7 cellular contexts compared by ENCODE assay signal in genomic region chr11:118448294-118448693, GRCh38. TPM values are rescaled to one million over a fixed set of nuclear protein-coding genes. Genes with fewer than 3 reads are reported as not detected.
DNase-seq lines count a peak whose midpoint lies in the region; ATAC-seq and TF ChIP-seq lines count a peak whose summit lies in the region.

No MANE protein-coding gene starts in this region.

- peak; percentile 28 for DNase-seq in fibroblast of mammary gland (ENCODE audit: low read depth)
- no peak for DNase-seq in cerebellum (ENCODE audit: low spot score)
- no peak for DNase-seq in kidney glomerular epithelial cell (lab: John Stamatoyannopoulos, UW)
- no peak for DNase-seq in CD4-positive, alpha-beta memory T cell

- no peaks in the 10 kb centered on the region for H3K9me3 Mint-ChIP-seq in CD4-positive, alpha-beta memory T cell

- peak; percentile 87 for ATAC-seq in GM18517 (IDR thresholded peaks at IDR 0.05; ENCODE audit: unreplicated experiment)
- peak; percentile 87 for ATAC-seq in GM21576 (IDR thresholded peaks at IDR 0.05; ENCODE audit: unreplicated experiment)
- peak; percentile 81 for ATAC-seq in HG03469 (IDR thresholded peaks at IDR 0.05; ENCODE audit: unreplicated experiment)

- H3K9me3 ChIP-seq in CD4-positive, alpha-beta memory T cell (ENCODE audit: control insufficient read depth in 1 of 2, low read length in 2 of 2): no peaks in the 10 kb centered on the region

- no peak overlapping the region for H3K4me3 ChIP-seq in fibroblast of mammary gland (ENCODE audit: control insufficient read depth, low read depth, low read length)
- no peak overlapping the region for H3K4me3 ChIP-seq in CD4-positive, alpha-beta memory T cell (ENCODE audit: low read length in 2 of 2)

- peak overlapping the region in 2 of 7 donors; percentile 49 to 59 for H3K27ac Mint-ChIP-seq in CD4-positive, alpha-beta memory T cell

- CTCF ChIA-PET in CD4-positive, alpha-beta memory T cell (lab: Charles Lee; ENCODE audit: partially characterized antibody): interaction anchor here (1.0 kb wide), 1 partner anchor 13 kb away, joined by 3 read pairs; no protein-coding TSS in a partner anchor

- H3K36me3 Mint-ChIP-seq in CD4-positive, alpha-beta memory T cell: peaks cover 9 to 50% of the 10 kb centered on the region in 2 donors

- POLR2A ChIA-PET in CD4-positive, alpha-beta memory T cell (lab: Charles Lee; ENCODE audit: partially characterized antibody): interaction anchor here (0.8 to 1.8 kb wide), 5 partner anchors 12 to 48 kb away, joined by 3 to 7 read pairs (median 4); partner anchors contain the start of gene KMT2A

- H3K4me1 Mint-ChIP-seq in CD4-positive, alpha-beta memory T cell: peaks cover 54 to 83% (median 72%) of the 10 kb centered on the region in 4 donors

- peak overlapping the region in 2 of 8 donors; percentile 7 to 44 for H3K4me3 Mint-ChIP-seq in CD4-positive, alpha-beta memory T cell

- intact Hi-C loops in CD4-positive, alpha-beta memory T cell (cut with micrococcal nuclease): no loop called here

- no peaks in the 10 kb centered on the region for H3K27me3 ChIP-seq in CD4-positive, alpha-beta memory T cell (ENCODE audit: insufficient read depth, low read length)

- no peaks in the 10 kb centered on the region for H3K27me3 Mint-ChIP-seq in CD4-positive, alpha-beta memory T cell

- no peak for TF ChIP-seq CTCF in fibroblast of mammary gland (conservative IDR thresholded peaks at IDR 0.05; ENCODE audit: control insufficient read depth, insufficient read depth, low read depth, low read length)

- H3K36me3 ChIP-seq in CD4-positive, alpha-beta memory T cell (ENCODE audit: insufficient read depth, low read length): peaks cover 5% of the 10 kb centered on the region

- peaks cover 70% of the 10 kb centered on the region for H3K4me1 ChIP-seq in CD4-positive, alpha-beta memory T cell (ENCODE audit: insufficient read depth, low read length)

- H3K27ac ChIP-seq in CD4-positive, alpha-beta memory T cell (ENCODE audit: low read depth, low read length): no peak overlapping the region

RNA-seq across cellular contexts. Expression of gene KMT2A, which starts 12.0 kb away (rescaled TPM):
- total RNA-seq in cerebellum: 111 TPM
- 100 to 1,000 TPM; 185 to 202 TPM for total RNA-seq in CD4-positive, alpha-beta memory T cell
- 10 to 100 TPM in 1 of 2 donors, 1 to 10 TPM in 1; 4.6 to 51.9 TPM for polyA plus RNA-seq in CD4-positive, alpha-beta memory T cell

RNA-seq across cellular contexts. Expression of gene ATP5MG, which starts 46.9 kb away (rescaled TPM):
- 56.3 TPM for total RNA-seq in cerebellum
- total RNA-seq in CD4-positive, alpha-beta memory T cell: 100 to 1,000 TPM; 158 to 161 TPM
- polyA plus RNA-seq in CD4-positive, alpha-beta memory T cell: 100 to 1,000 TPM; 595 to 704 TPM
